ENCODE assay signal across 8 cellular contexts in genomic region chr4:101346312-101346561, GRCh38. TPM values are rescaled to one million over a fixed set of nuclear protein-coding genes. Genes with fewer than 3 reads are reported as not detected.
A peak's percentile ranks its signal among the peaks of the same experiment; 100 is the strongest.
DNase-seq lines count a peak whose midpoint lies in the region; ATAC-seq, FAIRE-seq and TF ChIP-seq lines count a peak whose summit lies in the region.

No MANE protein-coding gene starts in this region.

- no peaks in the 10 kb centered on the region for H3K27me3 ChIP-seq in skeletal muscle tissue (ENCODE audit: control insufficient read depth in 3 of 3, insufficient read depth in 3 of 3, low read length in 3 of 3)

- H3K27ac ChIP-seq in skeletal muscle tissue (ENCODE audit: low read depth, low read length), result peak overlapping the region; percentile 97

- intact Hi-C loops in left cardiac atrium (cut with DNase I), result loop anchor here in 1 of 2 donors (5.0 kb wide), 2 partner anchors 154 to 174 kb away; no protein-coding TSS in a partner anchor

- ATAC-seq in left cardiac atrium, result peak; percentile 1 to 3

- peak overlapping the region in 1 of 3 donors; percentile 41 for H3K9ac ChIP-seq in skeletal muscle tissue (ENCODE audit: low read depth in 1 of 3, low read length in 3 of 3)

- TF ChIP-seq POLR2A in GM12892 (IDR thresholded peaks at IDR 0.05; ENCODE audit: low read depth, low read length), result no peak

- DNase-seq in MV-4-11 (lab: John Stamatoyannopoulos, UW) (peak; percentile 67), left cardiac atrium (no peak), dedifferentiated amniotic fluid mesenchymal stem cell (ENCODE audit: extremely low spot score) (no peak), GM12892 (ENCODE audit: insufficient read length) (no peak), NCI-H1048 (lab: John Stamatoyannopoulos, UW) (no peak)
- DNase-seq in activated effector memory CD4-positive, alpha-beta T cell treated with anti-CD3 and anti-CD28 coated beads, Interleukin-2, amount 50 U/mL, for 16 hours, result peak; percentile 78

- no peaks in the 10 kb centered on the region for H3K9me3 ChIP-seq in skeletal muscle tissue (ENCODE audit: control insufficient read depth in 3 of 3, low read length in 3 of 3)

- FAIRE-seq in GM12892 (lab: Jason Lieb, UNC), result no peak

- H3K4me3 ChIP-seq in GM08714 (ENCODE audit: low read length), result peak overlapping the region; percentile 75
- H3K4me3 ChIP-seq in skeletal muscle tissue (ENCODE audit: low read length in 3 of 3), result peak overlapping the region; percentile 84 to 89 (median 89)

- H3K36me3 ChIP-seq in skeletal muscle tissue (ENCODE audit: control insufficient read depth in 3 of 3, insufficient read depth in 3 of 3, low read length in 3 of 3), result no peaks in the 10 kb centered on the region

- peaks cover 19 to 24% (median 24%) of the 10 kb centered on the region in 3 donors for H3K4me1 ChIP-seq in skeletal muscle tissue (ENCODE audit: control insufficient read depth in 3 of 3, insufficient read depth in 3 of 3, low read length in 3 of 3)

RNA-seq across cellular contexts. Expression of gene PPP3CA, which starts 1.1 kb away (rescaled TPM):
- total RNA-seq in left cardiac atrium (10 to 100 TPM; 22.0 to 25.7 TPM), skeletal muscle tissue (40.2 TPM)
- polyA plus RNA-seq in GM12892 (2012; ENCODE audit: missing spikeins), result 3.3 TPM

Comparison
In these comparisons a context has a peak if more than half of its experiments do, and no peak if none do; other contexts are left out.
1. DNase-seq: peak in MV-4-11 (single experiment) and activated effector memory CD4-positive, alpha-beta T cell treated with anti-CD3 and anti-CD28 coated beads, Interleukin-2, amount 50 U/mL, for 16 hours (single experiment); none in left cardiac atrium (single experiment), dedifferentiated amniotic fluid mesenchymal stem cell (single experiment), GM12892 (single experiment) and NCI-H1048 (single experiment).